In genomic region chr3:14522768-14523167, GRCh38 we compare ENCODE assay signal across 34 cellular contexts. TPM values are rescaled to one million over a fixed set of nuclear protein-coding genes. Genes with fewer than 3 reads are reported as not detected.
DNase-seq lines count a peak whose midpoint lies in the region; ATAC-seq, FAIRE-seq and TF ChIP-seq lines count a peak whose summit lies in the region.
"Had no signal": no experiment of that assay in that cellular context is flagged by ENCODE, and none has a peak within 500 bp of the region (broad histone marks: within the 10 kb centered on the region; RNA-seq: fewer than 3 reads in every experiment).

No MANE protein-coding gene starts in this region.

- H3K27ac ChIP-seq in cingulate gyrus (ENCODE audit: low read depth, low read length) = peak overlapping the region; percentile 54
- H3K27ac ChIP-seq in kidney (ENCODE audit: low read depth in 2 of 2, low read length in 2 of 2) = no peak overlapping the region
- H3K27ac ChIP-seq in sigmoid colon = peak overlapping the region in 2 of 4 donors; percentile 1 to 34
- H3K27ac ChIP-seq: 22Rv1, C4-2B, cardiac muscle cell, upper lobe of left lung, VCaP had no signal

- intact Hi-C loops in kidney (cut with DNase I) (no loop called here), sigmoid colon (cut with DNase I) (no loop called here)

- H3K4me3 ChIP-seq in kidney (ENCODE audit: low read length in 2 of 2) (no peak overlapping the region), sigmoid colon (no peak overlapping the region)
- H3K4me3 ChIP-seq: ascending aorta, cardiac muscle cell, esophagus squamous epithelium, upper lobe of left lung had no signal

- POLR2A ChIA-PET in WTC11 (lab: Charles Lee) = no interaction called here

- H3K27ac Mint-ChIP-seq in activated CD8-positive, alpha-beta memory T cell treated with anti-CD3 and anti-CD28 coated beads, Interleukin-2, amount 10 ng/mL, durations not matched to agents 7 days and 5 days = no peak overlapping the region
- no peak overlapping the region for H3K27ac Mint-ChIP-seq in WTC11
- H3K27ac Mint-ChIP-seq: activated naive CD8-positive, alpha-beta T cell; dendritic cell treated with granulocyte-macrophage colony-stimulating factor and Interleukin-4, amounts not matched to agents 40 ng/mL and 50 ng/mL, for 4 days; memory B cell; stimulated activated effector memory CD8-positive, alpha-beta T cell treated with anti-CD3 and anti-CD28 coated beads, Interleukin-12 subunit alpha, Interleukin-12 subunit beta, amount 100 ng/mL, for 72 hours had no signal

- no peak for FAIRE-seq in kidney (lab: Jason Lieb, UNC)
- FAIRE-seq: frontal cortex had no signal

- H3K9me3 Mint-ChIP-seq in activated CD8-positive, alpha-beta memory T cell treated with anti-CD3 and anti-CD28 coated beads, Interleukin-2, amount 10 ng/mL, durations not matched to agents 7 days and 5 days (ENCODE audit: low read depth) = no peaks in the 10 kb centered on the region
- H3K9me3 Mint-ChIP-seq in WTC11 = no peaks in the 10 kb centered on the region
- H3K9me3 Mint-ChIP-seq: dendritic cell treated with granulocyte-macrophage colony-stimulating factor and Interleukin-4, amounts not matched to agents 40 ng/mL and 50 ng/mL, for 4 days; memory B cell; stimulated activated effector memory CD8-positive, alpha-beta T cell treated with anti-CD3 and anti-CD28 coated beads, Interleukin-12 subunit alpha, Interleukin-12 subunit beta, amount 100 ng/mL, for 72 hours had no signal

- no peaks in the 10 kb centered on the region for H3K4me1 ChIP-seq in kidney (ENCODE audit: control insufficient read depth in 1 of 2, insufficient read depth in 1 of 2, low read depth in 1 of 2, low read length in 2 of 2)
- peaks cover 0 to 18% (median 6%) of the 10 kb centered on the region in 4 donors for H3K4me1 ChIP-seq in sigmoid colon
- H3K4me1 ChIP-seq: Caco-2 had no signal

- H3K27me3 ChIP-seq in sigmoid colon = no peaks in the 10 kb centered on the region
- H3K27me3 ChIP-seq: ascending aorta, cardiac muscle cell, esophagus squamous epithelium, upper lobe of left lung had no signal

- H3K27me3 Mint-ChIP-seq in activated CD8-positive, alpha-beta memory T cell treated with anti-CD3 and anti-CD28 coated beads, Interleukin-2, amount 10 ng/mL, durations not matched to agents 7 days and 5 days = peaks cover 6% of the 10 kb centered on the region
- no peaks in the 10 kb centered on the region; the same call in 1 of the 2 replicates for H3K27me3 Mint-ChIP-seq in WTC11 (ENCODE audit: low read depth)
- H3K27me3 Mint-ChIP-seq: activated naive CD8-positive, alpha-beta T cell had no signal

- no peaks in the 10 kb centered on the region for H3K36me3 ChIP-seq in kidney (ENCODE audit: control insufficient read depth in 1 of 2, insufficient read depth in 2 of 2, low read length in 2 of 2)
- no peaks in the 10 kb centered on the region for H3K36me3 ChIP-seq in sigmoid colon
- H3K36me3 ChIP-seq: ascending aorta, cardiac muscle cell, esophagus squamous epithelium, upper lobe of left lung had no signal

- no peaks in the 10 kb centered on the region for H3K36me3 Mint-ChIP-seq in activated CD8-positive, alpha-beta memory T cell treated with anti-CD3 and anti-CD28 coated beads, Interleukin-2, amount 10 ng/mL, durations not matched to agents 7 days and 5 days
- H3K36me3 Mint-ChIP-seq in WTC11 = no peaks in the 10 kb centered on the region
- H3K36me3 Mint-ChIP-seq: activated naive CD8-positive, alpha-beta T cell; memory B cell; stimulated activated effector memory CD8-positive, alpha-beta T cell treated with anti-CD3 and anti-CD28 coated beads, Interleukin-12 subunit alpha, Interleukin-12 subunit beta, amount 100 ng/mL, for 72 hours had no signal

- DNase-seq in activated CD8-positive, alpha-beta memory T cell treated with anti-CD3 and anti-CD28 coated beads, Interleukin-2, amount 50 U/mL, for 4 hours = peak; percentile 12
- DNase-seq in activated CD8-positive, alpha-beta memory T cell treated with anti-CD3 and anti-CD28 coated beads, Interleukin-2, amount 10 ng/mL, durations not matched to agents 7 days and 5 days = no peak
- DNase-seq in kidney (peak; percentile 51), sigmoid colon (peak; percentile 40), foreskin melanocyte (no peak), WTC11 (ENCODE audit: low spot score) (no peak), putamen (ENCODE audit: low spot score) (no peak)
- DNase-seq: activated CD4-positive, alpha-beta T cell treated with anti-CD3 and anti-CD28 coated beads, Interleukin-2, amount 50 U/mL, for 1 hour; DMS79; esophagus squamous epithelium; GDM1; GOT3; NCI-H187; NCI-H526; occipital lobe; retina; SIG-M5; stimulated activated CD4-positive, alpha-beta T cell treated with anti-CD3 and anti-CD28 coated beads, Interleukin-4, amount 100 ng/mL, for 24 hours; SW 1271; T-helper 9 cell; upper lobe of left lung had no signal

- ATAC-seq in activated CD8-positive, alpha-beta memory T cell treated with anti-CD3 and anti-CD28 coated beads, Interleukin-2, amount 10 ng/mL, durations not matched to agents 7 days and 5 days = no peak
- no peak for ATAC-seq in WTC11
- ATAC-seq: stimulated activated effector memory CD8-positive, alpha-beta T cell treated with anti-CD3 and anti-CD28 coated beads, Interleukin-12 subunit alpha, Interleukin-12 subunit beta, amount 100 ng/mL, for 72 hours had no signal

- CTCF ChIA-PET in activated CD8-positive, alpha-beta memory T cell treated with anti-CD3 and anti-CD28 coated beads, Interleukin-2, amount 10 ng/mL, durations not matched to agents 7 days and 5 days (lab: Charles Lee) = no interaction called here
- CTCF ChIA-PET in WTC11 (lab: Charles Lee) = interaction anchor here (1.4 to 2.5 kb wide), 3 partner anchors 10 to 14 kb away, joined by 5 to 6 read pairs (median 5); no protein-coding TSS in a partner anchor

- H3K9ac ChIP-seq in kidney (ENCODE audit: low read length in 2 of 2) = no peak overlapping the region

- H3K9me3 ChIP-seq in kidney (ENCODE audit: control insufficient read depth in 1 of 2, low read length in 2 of 2) (no peaks in the 10 kb centered on the region), sigmoid colon (no peaks in the 10 kb centered on the region)
- H3K9me3 ChIP-seq: ascending aorta, Caco-2, esophagus squamous epithelium, upper lobe of left lung had no signal

- TF ChIP-seq CTCF in kidney (IDR thresholded peaks at IDR 0.05; ENCODE audit: borderline replicate concordance, extremely low read depth, insufficient read depth) = no peak
- TF ChIP-seq CTCF in sigmoid colon (IDR thresholded peaks at IDR 0.05) = no peak
- no peak for TF ChIP-seq CTCF in WTC11 (IDR thresholded peaks at IDR 0.05)

- no peak overlapping the region for H3K4me3 Mint-ChIP-seq in activated CD8-positive, alpha-beta memory T cell treated with anti-CD3 and anti-CD28 coated beads, Interleukin-2, amount 10 ng/mL, durations not matched to agents 7 days and 5 days
- H3K4me3 Mint-ChIP-seq in WTC11 = no peak overlapping the region
- H3K4me3 Mint-ChIP-seq: activated naive CD8-positive, alpha-beta T cell; dendritic cell treated with granulocyte-macrophage colony-stimulating factor and Interleukin-4, amounts not matched to agents 40 ng/mL and 50 ng/mL, for 4 days; memory B cell; stimulated activated effector memory CD8-positive, alpha-beta T cell treated with anti-CD3 and anti-CD28 coated beads, Interleukin-12 subunit alpha, Interleukin-12 subunit beta, amount 100 ng/mL, for 72 hours had no signal

- no peak for TF ChIP-seq POLR2A in sigmoid colon (IDR thresholded peaks at IDR 0.05)

- 87 to 93% methylated on average over 12 of the region's 12 CpGs for WGBS in sigmoid colon, 2 donors

- no peaks in the 10 kb centered on the region for H3K4me1 Mint-ChIP-seq in activated CD8-positive, alpha-beta memory T cell treated with anti-CD3 and anti-CD28 coated beads, Interleukin-2, amount 10 ng/mL, durations not matched to agents 7 days and 5 days
- peaks cover 20% of the 10 kb centered on the region for H3K4me1 Mint-ChIP-seq in WTC11
- H3K4me1 Mint-ChIP-seq: memory B cell had no signal

- TF ChIP-seq EP300 in sigmoid colon (IDR thresholded peaks at IDR 0.05) = no peak

TF ChIP-seq in WTC11, 78 proteins besides CTCF, POLR2A, EP300 and RAD21 (continues in another document):
- TF ChIP-seq USF2 (CRISPR knock-in tag; IDR thresholded peaks at IDR 0.05) (no peak), ZNF425 (CRISPR knock-in tag; conservative IDR thresholded peaks at IDR 0.05) (no peak), ETV6 (CRISPR knock-in tag; IDR thresholded peaks at IDR 0.05) (no peak), CREB1 (CRISPR knock-in tag; IDR thresholded peaks at IDR 0.05) (no peak)

RNA-seq across cellular contexts. Expression of gene GRIP2, which starts 17.4 kb away (rescaled TPM):
- not detected for total RNA-seq in activated CD8-positive, alpha-beta memory T cell treated with anti-CD3 and anti-CD28 coated beads, Interleukin-2, amount 10 ng/mL, durations not matched to agents 7 days and 5 days
- total RNA-seq in kidney (3.0 TPM), sigmoid colon (1 to 10 TPM in 2 of 4 donors, under 1 TPM in 2; 0.16 to 1.7 (median 0.87) TPM), WTC11 (2021) (11.4 to 12.0 TPM (median 11.7 TPM) in 3 replicates)
- polyA plus RNA-seq in kidney (ENCODE audit: insufficient read depth, low read depth, low replicate concordance) (3.2 TPM), sigmoid colon (under 1 TPM; under 0.01 to 0.90 (median 0.23) TPM)
- total RNA-seq: LHCN-M2 had no signal
- polyA plus RNA-seq: cardiac muscle cell had no signal

Comparison
In these comparisons a context has a peak if more than half of its experiments do, and no peak if none do; other contexts are left out.
1. DNase-seq: peak in activated CD8-positive, alpha-beta memory T cell treated with anti-CD3 and anti-CD28 coated beads, Interleukin-2, amount 50 U/mL, for 4 hours (single experiment), kidney (single experiment) and sigmoid colon (single experiment); none in activated CD8-positive, alpha-beta memory T cell treated with anti-CD3 and anti-CD28 coated beads, Interleukin-2, amount 10 ng/mL, durations not matched to agents 7 days and 5 days (single experiment), foreskin melanocyte (single experiment), WTC11 (single experiment) and putamen (single experiment).